In genomic region chr16:56140645-56141044, GRCh38 we compare ENCODE assay signal across 36 cellular contexts. TPM values are rescaled to one million over a fixed set of nuclear protein-coding genes. Genes with fewer than 3 reads are reported as not detected.
DNase-seq lines count a peak whose midpoint lies in the region; ATAC-seq, FAIRE-seq and TF ChIP-seq lines count a peak whose summit lies in the region.
"Had no signal": no experiment of that assay in that cellular context is flagged by ENCODE, and none has a peak within 500 bp of the region (broad histone marks: within the 10 kb centered on the region; RNA-seq: fewer than 3 reads in every experiment).

No MANE protein-coding gene starts in this region.

- no peaks in the 10 kb centered on the region for H3K36me3 Mint-ChIP-seq in osteocyte (ENCODE audit: unreplicated experiment)
- H3K36me3 Mint-ChIP-seq: CD14-positive monocyte; CD4-positive, alpha-beta memory T cell; CD4-positive, CD25-positive, alpha-beta regulatory T cell; CD8-positive, alpha-beta memory T cell; CD8-positive, alpha-beta T cell had no signal

- no peak for FAIRE-seq in HepG2 (lab: Jason Lieb, UNC)
- FAIRE-seq: A204.1, A549, D721Med had no signal

- no peaks in the 10 kb centered on the region for H3K4me1 Mint-ChIP-seq in osteocyte (ENCODE audit: unreplicated experiment)
- H3K4me1 Mint-ChIP-seq: B cell; CD14-positive monocyte; CD4-positive, CD25-positive, alpha-beta regulatory T cell had no signal

- no peak overlapping the region for H3K27ac ChIP-seq in HepG2 (ENCODE audit: extremely low read length, insufficient read depth, low read length)
- no peak overlapping the region for H3K27ac ChIP-seq in liver (ENCODE audit: low read depth in 1 of 2, low read length in 2 of 2)
- H3K27ac ChIP-seq: 22Rv1; A549; BLaER1; BLaER1 treated with 17β-estradiol and CSF1 and Interleukin-3, amounts not matched to agents 10 nM and 100 nM; C4-2B had no signal

- no peaks in the 10 kb centered on the region for H3K79me2 ChIP-seq in HepG2 (ENCODE audit: insufficient read depth, low read length)

- H3K4me3 Mint-ChIP-seq in osteocyte (ENCODE audit: unreplicated experiment) = no peak overlapping the region
- H3K4me3 Mint-ChIP-seq: B cell; CD14-positive monocyte; CD4-positive, alpha-beta memory T cell; CD4-positive, alpha-beta T cell; CD4-positive, CD25-positive, alpha-beta regulatory T cell; CD8-positive, alpha-beta memory T cell; CD8-positive, alpha-beta T cell had no signal

- H4K20me1 ChIP-seq in HepG2 (ENCODE audit: insufficient read depth, low read length) = no peaks in the 10 kb centered on the region
- H4K20me1 ChIP-seq: BLaER1; BLaER1 treated with 17β-estradiol and CSF1 and Interleukin-3, amounts not matched to agents 10 nM and 100 nM had no signal

- H3K9me3 Mint-ChIP-seq in osteocyte (ENCODE audit: unreplicated experiment) = no peaks in the 10 kb centered on the region
- H3K9me3 Mint-ChIP-seq: CD4-positive, alpha-beta memory T cell; CD4-positive, alpha-beta T cell; CD8-positive, alpha-beta memory T cell; CD8-positive, alpha-beta T cell had no signal

- H3K27me3 ChIP-seq in HepG2 (ENCODE audit: control insufficient read depth in 1 of 2, insufficient read depth in 2 of 2, low read length in 2 of 2) (peaks cover 0 to 3% of the 10 kb centered on the region in 2 experiments; a peak in 1 of 5 replicates), liver (ENCODE audit: control insufficient read depth in 4 of 4, insufficient read depth in 4 of 4, low read length in 3 of 4) (no peaks in the 10 kb centered on the region)
- H3K27me3 ChIP-seq: BE2C; BLaER1; BLaER1 treated with 17β-estradiol and CSF1 and Interleukin-3, amounts not matched to agents 10 nM and 100 nM had no signal

- H3K27me3 Mint-ChIP-seq in osteocyte (ENCODE audit: unreplicated experiment) = peaks cover 21% of the 10 kb centered on the region

- TF ChIP-seq CTCF in HepG2 (CRISPR knock-in tag; IDR thresholded peaks at IDR 0.05) (no peak), liver (IDR thresholded peaks at IDR 0.05; ENCODE audit: low read depth, low read length, missing input control) (no peak), osteocyte (IDR thresholded peaks at IDR 0.05) (no peak)

- H3K27ac Mint-ChIP-seq in osteocyte (ENCODE audit: unreplicated experiment) = no peak overlapping the region
- H3K27ac Mint-ChIP-seq: B cell; CD14-positive monocyte; CD4-positive, alpha-beta memory T cell; CD4-positive, alpha-beta T cell; CD8-positive, alpha-beta memory T cell; CD8-positive, alpha-beta T cell had no signal

- ATAC-seq in left lobe of liver (peak; percentile 75), HepG2 (no peak), GM18517 (IDR thresholded peaks at IDR 0.05; ENCODE audit: unreplicated experiment) (no peak)
- ATAC-seq: A549; CD8-positive, alpha-beta T cell had no signal

- no peak for TF ChIP-seq POLR2A in HepG2 (IDR thresholded peaks at IDR 0.05; ENCODE audit: insufficient read depth in 1 of 2, low read depth in 2 of 2, low read length in 2 of 2)

- POLR2A ChIA-PET in HepG2 (lab: Yijun Ruan, JAX) = no interaction called here

- H3K9me3 ChIP-seq in HepG2 (ENCODE audit: low read length) (no peaks in the 10 kb centered on the region), liver (ENCODE audit: control insufficient read depth in 4 of 4, low read length in 3 of 4) (no peaks in the 10 kb centered on the region)
- H3K9me3 ChIP-seq: A549; BE2C; BLaER1; BLaER1 treated with 17β-estradiol and CSF1 and Interleukin-3, amounts not matched to agents 10 nM and 100 nM; Caco-2 had no signal

- H3K4me2 ChIP-seq in HepG2 (ENCODE audit: low read depth, low read length) = no peak overlapping the region
- H3K4me2 ChIP-seq: A549; BLaER1; BLaER1 treated with 17β-estradiol and CSF1 and Interleukin-3, amounts not matched to agents 10 nM and 100 nM had no signal

- TF ChIP-seq RAD21 in HepG2 (CRISPR knock-in tag; IDR thresholded peaks at IDR 0.05) = no peak
- no peak for TF ChIP-seq RAD21 in liver (IDR thresholded peaks at IDR 0.05)

- no peak overlapping the region for H3K4me3 ChIP-seq in HepG2 (replicated peaks in 1 of 3; ENCODE audit: insufficient read depth in 1 of 3, low read depth in 2 of 3, low read length in 3 of 3)
- no peak overlapping the region for H3K4me3 ChIP-seq in liver (ENCODE audit: low read depth in 1 of 3, low read length in 3 of 3)
- H3K4me3 ChIP-seq: A549; BLaER1; BLaER1 treated with 17β-estradiol and CSF1 and Interleukin-3, amounts not matched to agents 10 nM and 100 nM had no signal

- in situ Hi-C loops in HepG2 (cut with HindIII; ENCODE audit: extremely low pct_ligation_motif_present, low pct_unique_long_range_greater_than_20kb) = no loop called here

- H3K9ac ChIP-seq in HepG2 (ENCODE audit: insufficient read depth, low read depth, low read length) (no peak overlapping the region), liver (ENCODE audit: low read depth in 1 of 2, low read length in 2 of 2) (no peak overlapping the region)
- H3K9ac ChIP-seq: BLaER1; BLaER1 treated with 17β-estradiol and CSF1 and Interleukin-3, amounts not matched to agents 10 nM and 100 nM had no signal

- H2AFZ ChIP-seq in HepG2 (ENCODE audit: low read length) = no peak overlapping the region

- DNase-seq in left lobe of liver (ENCODE audit: low spot score) = no peak
- no peak for DNase-seq in HepG2 (ENCODE audit: low spot score)
- no peak for DNase-seq in EL
- no peak for DNase-seq in osteocyte (ENCODE audit: extremely low spot score, unreplicated experiment)
- DNase-seq: 8988T; ACHN; AML-193; BE2C; C1 segment of cervical spinal cord; Caco-2; Calu3; CD4-positive, alpha-beta memory T cell; CD4-positive, alpha-beta T cell; CD4-positive, CD25-positive, alpha-beta regulatory T cell; CD8-positive, alpha-beta memory T cell; CD8-positive, alpha-beta T cell; COR-L47; DMS 273 treated with DMSO at 0.1 percent for 48 hours; DMS153; DMS53; DMS79; DMS79 treated with DMSO at 0.1 percent for 48 hours; DND-41 had no signal

- CTCF ChIA-PET in HepG2 (lab: Yijun Ruan, JAX; ENCODE audit: low intra/inter-chr PET ratio, low total read pairs) = no interaction called here

- intact Hi-C loops in HepG2 (cut with micrococcal nuclease; ENCODE audit: unreplicated experiment) = no loop called here

- BruUV-seq in HepG2 (replicated peaks; lab: Mats Ljungman, UMichigan) = no TSS peak

- no peaks in the 10 kb centered on the region for H3K4me1 ChIP-seq in HepG2 (ENCODE audit: insufficient read depth, low read length)
- no peaks in the 10 kb centered on the region for H3K4me1 ChIP-seq in liver (ENCODE audit: control insufficient read depth in 4 of 4, insufficient read depth in 4 of 4, low read length in 3 of 4)
- H3K4me1 ChIP-seq: A549, Caco-2 had no signal

- TF ChIP-seq EP300 in HepG2 (IDR thresholded peaks at IDR 0.05; ENCODE audit: low read depth in 2 of 2, low read length in 2 of 2) (no peak), HepG2 (CRISPR knock-in tag; IDR thresholded peaks at IDR 0.05; ENCODE audit: borderline replicate concordance) (no peak)

- H3K36me3 ChIP-seq in HepG2 (replicated peaks in 1 of 2; ENCODE audit: control insufficient read depth in 1 of 2, insufficient read depth in 2 of 2, low read length in 2 of 2) = no peaks in the 10 kb centered on the region
- no peaks in the 10 kb centered on the region for H3K36me3 ChIP-seq in liver (ENCODE audit: control insufficient read depth in 4 of 4, insufficient read depth in 3 of 4, low read depth in 1 of 4, low read length in 3 of 4)
- H3K36me3 ChIP-seq: BE2C; BLaER1; BLaER1 treated with 17β-estradiol and CSF1 and Interleukin-3, amounts not matched to agents 10 nM and 100 nM had no signal

TF ChIP-seq in HepG2, 621 proteins besides CTCF, POLR2A, EP300 and RAD21 (continues in another document):
- TF ChIP-seq ZMYM2 (CRISPR knock-in tag; IDR thresholded peaks at IDR 0.05) (no peak), ZNF33A (CRISPR knock-in tag; IDR thresholded peaks at IDR 0.05; ENCODE audit: borderline replicate concordance) (no peak), CEBPB (IDR thresholded peaks at IDR 0.05; ENCODE audit: borderline replicate concordance, low read depth, low read length) (0 out of 2 replicates have a peak, but pooled peaks have one; percentile 9), ZNF546 (CRISPR knock-in tag; conservative IDR thresholded peaks at IDR 0.05) (no peak)

TF ChIP-seq in liver, 16 proteins besides CTCF, POLR2A, EP300 and RAD21 (continues in another document):
- TF ChIP-seq HNF4A (conservative IDR thresholded peaks at IDR 0.05) = peak; percentile 25 to 43

RNA-seq across cellular contexts. Expression of gene GNAO1, which starts 50.6 kb away (rescaled TPM):
- total RNA-seq in left lobe of liver (24.4 TPM), HepG2 (2016; rRNA removed; fragmentation: Illumina TruSeq; extraction: Trizol) (not detected in 2 replicates), liver (10 to 100 TPM in 1 of 2 donors, under 1 TPM in 1; 0.61 to 15.1 TPM), osteocyte (0.56 and 0.65 TPM in 2 replicates)
- total RNA-seq in HepG2 (2016; cell fraction: cytosol; rRNA removed; fragmentation: Illumina TruSeq; extraction: Trizol; ENCODE audit: low read depth) = not detected in 2 replicates
- not detected in 2 replicates for total RNA-seq in HepG2 (2016; cell fraction: insoluble cytoplasmic fraction; rRNA removed; fragmentation: Illumina TruSeq; extraction: Trizol)
- not detected in 2 replicates for total RNA-seq in HepG2 (2016; cell fraction: membrane; rRNA removed; fragmentation: Illumina TruSeq; extraction: Trizol)
- total RNA-seq in HepG2 (2016; cell fraction: nucleus; rRNA removed; fragmentation: Illumina TruSeq; extraction: Trizol) = not detected in 2 replicates
- polyA plus RNA-seq in HepG2 (2011; rRNA removed) (not detected in 2 replicates), liver (10 to 100 TPM in 1 of 2 donors, 1 to 10 TPM in 1; 3.2 to 10.8 TPM)
- polyA plus RNA-seq in HepG2 (2011; cell fraction: cytosol; rRNA removed) = 0.01 TPM in 1 of 2 replicates, not detected in the other
- polyA plus RNA-seq in HepG2 (2011; cell fraction: nucleus; rRNA removed) = 0.03 TPM in 1 of 2 replicates, not detected in the other
- polyA plus RNA-seq in HepG2 (2012) = 0.03 and 0.07 TPM in 2 replicates
- not detected in 2 replicates for polyA plus RNA-seq in HepG2 (2016; cell fraction: cytosol; fragmentation: Illumina TruSeq; extraction: Trizol; ENCODE audit: low read depth)
- polyA plus RNA-seq in HepG2 (2016; cell fraction: insoluble cytoplasmic fraction; fragmentation: Illumina TruSeq; extraction: Trizol; ENCODE audit: low read depth) = not detected in 2 replicates
- 0.13 TPM in 1 of 2 replicates, not detected in the other for polyA plus RNA-seq in HepG2 (2016; cell fraction: membrane; fragmentation: Illumina TruSeq; extraction: Trizol; ENCODE audit: low read depth)
- not detected in 2 replicates for polyA plus RNA-seq in HepG2 (2016; cell fraction: nucleus; fragmentation: Illumina TruSeq; extraction: Trizol; ENCODE audit: insufficient read depth, low read depth)
- 0.28 TPM in 1 of 2 replicates, not detected in the other for polyA minus RNA-seq in HepG2 (2011; rRNA and poly(A)+ RNA removed; ENCODE audit: low replicate concordance)
- not detected in 2 replicates for polyA minus RNA-seq in HepG2 (2011; cell fraction: cytosol; rRNA and poly(A)+ RNA removed)
- not detected in 2 replicates for polyA minus RNA-seq in HepG2 (2011; cell fraction: nucleus; rRNA and poly(A)+ RNA removed)
- total RNA-seq: A172, A673, Calu3 had no signal
- polyA plus RNA-seq: CD14-positive monocyte; CD4-positive, CD25-positive, alpha-beta regulatory T cell had no signal
